Comparison of ENCODE assay signal across 8 cellular contexts in genomic region chr10:21494221-21495001, GRCh38. TPM values are rescaled to one million over a fixed set of nuclear protein-coding genes. Genes with fewer than 3 reads are reported as not detected.
A peak's percentile ranks its signal among the peaks of the same experiment; 100 is the strongest.
DNase-seq lines count a peak whose midpoint lies in the region; FAIRE-seq and TF ChIP-seq lines count a peak whose summit lies in the region.

No MANE protein-coding gene starts in this region.

- TF ChIP-seq CTCF in Peyer's patch (IDR thresholded peaks at IDR 0.05) (no peak), H1 (IDR thresholded peaks at IDR 0.05; ENCODE audit: control extremely low read depth in 1 of 3, insufficient read depth in 1 of 3, low read depth in 1 of 3, low read length in 3 of 3) (no peak), uterus (IDR thresholded peaks at IDR 0.05) (no peak)

- peaks cover 0 to 31% of the 10 kb centered on the region in 2 experiments; a peak in 2 of 4 replicates for H3K79me2 ChIP-seq in H1 (ENCODE audit: control insufficient read depth in 1 of 2, insufficient read depth in 2 of 2, low read length in 2 of 2)

- H2BK20ac ChIP-seq in H1 (ENCODE audit: low read length): no peak overlapping the region

- no peak overlapping the region for H2AFZ ChIP-seq in H1 (ENCODE audit: low read length)

- H3K9ac ChIP-seq in H1 (replicated peaks in 1 of 4; ENCODE audit: extremely low read depth in 1 of 4, low read depth in 3 of 4, low read length in 3 of 4) (peak overlapping the region in 3 of 4 experiments; percentile 20 to 56 (median 45); a peak in 4 of 7 replicates), mucosa of rectum (ENCODE audit: low read depth in 1 of 2, low read length in 2 of 2) (peak overlapping the region; percentile 26 to 45)

- H3K14ac ChIP-seq in H1 (ENCODE audit: insufficient read length): no peak overlapping the region

- H3K36me3 ChIP-seq in Peyer's patch (no peaks in the 10 kb centered on the region), H1 (ENCODE audit: control insufficient read depth in 2 of 4, insufficient read depth in 4 of 4, low read length in 3 of 4) (no peaks in the 10 kb centered on the region), mucosa of rectum (ENCODE audit: control insufficient read depth in 2 of 2, insufficient read depth in 2 of 2, low read length in 2 of 2) (no peaks in the 10 kb centered on the region), uterus (no peaks in the 10 kb centered on the region)

- no peak for FAIRE-seq in H1 (lab: Jason Lieb, UNC)

- TF ChIP-seq RAD21 in H1 (IDR thresholded peaks at IDR 0.05 in 1 of 2, conservative IDR thresholded peaks at IDR 0.05 in 1 of 2; ENCODE audit: low read depth in 2 of 2, low read length in 2 of 2): peak; percentile 34 to 44; a peak in 2 of 4 replicates

- CTCF ChIA-PET in H1 (lab: Charles Lee; ENCODE audit: partially characterized antibody): interaction anchor here (0.7 to 4.9 kb wide), 19 partner anchors 12 to 253 kb away, joined by 3 to 39 read pairs (median 4); no protein-coding TSS in a partner anchor

- H2BK12ac ChIP-seq in H1 (ENCODE audit: low read depth, low read length): peak overlapping the region; percentile 82; the same call in 1 of the 2 replicates

- H3K79me1 ChIP-seq in H1 (ENCODE audit: low read depth, low read length): no peaks in the 10 kb centered on the region

- in situ Hi-C loops in G401 (cut with HindIII; ENCODE audit: low sequenced_read_pairs): no loop called here

- peak overlapping the region; percentile 97 for H3K18ac ChIP-seq in H1 (ENCODE audit: extremely low read depth, low read length)

- H3K27me3 ChIP-seq in Peyer's patch (peaks cover 0 to 8% of the 10 kb centered on the region in 2 donors), H1 (replicated peaks in 1 of 4; ENCODE audit: control insufficient read depth in 3 of 4, extremely low read depth in 1 of 4, insufficient read depth in 3 of 4, low read length in 3 of 4) (peaks cover 5 to 16% (median 10%) of the 10 kb centered on the region in 4 experiments; a peak in 6 of 7 replicates), mucosa of rectum (ENCODE audit: control insufficient read depth in 2 of 2, insufficient read depth in 2 of 2, low read length in 2 of 2) (peaks cover 31 to 35% of the 10 kb centered on the region in 2 donors), uterus (no peaks in the 10 kb centered on the region)

- H3K56ac ChIP-seq in H1 (replicated peaks; ENCODE audit: insufficient read length, low read depth, low read length): no peak overlapping the region

- no peak overlapping the region for H2AK5ac ChIP-seq in H1 (ENCODE audit: low read depth, low read length)

- no peak overlapping the region for H3K23ac ChIP-seq in H1 (ENCODE audit: insufficient read length)

- DNase-seq in NCI-H2227 (lab: John Stamatoyannopoulos, UW; ENCODE audit: unreplicated experiment): peak; percentile 35
- DNase-seq in NCI-H2227 treated with DMSO at 0.1 percent for 48 hours (lab: John Stamatoyannopoulos, UW): no peak
- no peak for DNase-seq in Peyer's patch
- peak in 1 of 2 experiments; percentile 79 for DNase-seq in H1 (ENCODE audit: low read depth in 1 of 2, low spot score in 2 of 2)
- no peak for DNase-seq in uterus
- no peak for DNase-seq in G401 (ENCODE audit: low spot score)
- no peak for DNase-seq in SHP77 treated with DMSO at 0.1 percent for 48 hours (lab: John Stamatoyannopoulos, UW)

- H3K4me3 ChIP-seq in Peyer's patch: peak overlapping the region; percentile 41 to 73 (median 68)
- peak overlapping the region; percentile 48 to 88 (median 70) for H3K4me3 ChIP-seq in H1 (ENCODE audit: extremely low read depth in 1 of 4, insufficient read depth in 2 of 4, low read depth in 3 of 4, low read length in 4 of 4)
- H3K4me3 ChIP-seq in mucosa of rectum (ENCODE audit: low read length in 2 of 2): peak overlapping the region; percentile 71 to 77
- H3K4me3 ChIP-seq in uterus: peak overlapping the region; percentile 46 to 68

- H4K20me1 ChIP-seq in H1 (replicated peaks in 1 of 2; ENCODE audit: control insufficient read depth in 1 of 2, insufficient read depth in 2 of 2, low read length in 2 of 2): no peaks in the 10 kb centered on the region

- peak overlapping the region; percentile 67 for H4K5ac ChIP-seq in H1 (ENCODE audit: insufficient read length, low read depth, low read length)

- H3K4ac ChIP-seq in H1 (replicated peaks; ENCODE audit: insufficient read length, low read depth, low read length): peak overlapping the region; percentile 7

- peak overlapping the region; percentile 90 for H4K8ac ChIP-seq in H1 (ENCODE audit: extremely low read depth, insufficient read depth, low read length)

- H2BK5ac ChIP-seq in H1 (ENCODE audit: low read depth, low read length): no peak overlapping the region; the same call in 1 of the 2 replicates

- H4K91ac ChIP-seq in H1 (replicated peaks; ENCODE audit: insufficient read length, low read length): peak overlapping the region; percentile 3

- H3K4me1 ChIP-seq in Peyer's patch (peaks cover 0 to 34% (median 21%) of the 10 kb centered on the region in 4 donors), H1 (replicated peaks in 1 of 4; ENCODE audit: control insufficient read depth in 3 of 4, insufficient read depth in 4 of 4, low read length in 3 of 4) (peaks cover 0 to 20% (median 7%) of the 10 kb centered on the region in 4 experiments; a peak in 6 of 7 replicates), mucosa of rectum (ENCODE audit: control insufficient read depth in 2 of 2, insufficient read depth in 2 of 2, low read length in 2 of 2) (peaks cover 22 to 23% of the 10 kb centered on the region in 2 donors), uterus (peaks cover 0 to 8% of the 10 kb centered on the region in 2 donors)

- TF ChIP-seq EP300 in H1 (IDR thresholded peaks at IDR 0.05; ENCODE audit: borderline replicate concordance in 1 of 2, low read depth in 2 of 2, low read length in 2 of 2): no peak

- TF ChIP-seq POLR2A in Peyer's patch (IDR thresholded peaks at IDR 0.05): no peak
- TF ChIP-seq POLR2A in H1 (IDR thresholded peaks at IDR 0.05; ENCODE audit: control extremely low read depth in 1 of 2, low read depth in 2 of 2, low read length in 2 of 2): 0 out of 3 replicates have a peak, but pooled peaks of 1 of the 2 experiments have one; percentile 0
- TF ChIP-seq POLR2A in uterus (IDR thresholded peaks at IDR 0.05): no peak

- POLR2A ChIA-PET in H1 (lab: Charles Lee; ENCODE audit: partially characterized antibody): interaction anchor here (0.6 to 12.9 kb wide), 10 partner anchors 12 to 481 kb away, joined by 3 to 322 read pairs (median 4); partner anchors contain the start of gene SKIDA1

- H3K4me2 ChIP-seq in H1 (ENCODE audit: insufficient read depth in 1 of 2, low read depth in 2 of 2, low read length in 2 of 2): peak overlapping the region; percentile 90 to 92

- H3K27ac ChIP-seq in Peyer's patch (peak overlapping the region in 3 of 4 donors; percentile 12 to 57 (median 17)), H1 (ENCODE audit: low read depth, low read length) (no peak overlapping the region), mucosa of rectum (ENCODE audit: low read depth in 2 of 2, low read length in 2 of 2) (no peak overlapping the region), uterus (peak overlapping the region; percentile 54 to 72)

- no peak overlapping the region; the same call in 1 of the 2 replicates for H2BK15ac ChIP-seq in H1 (ENCODE audit: low read length)

- H2BK120ac ChIP-seq in H1 (replicated peaks; ENCODE audit: low read depth, low read length): no peak overlapping the region

- peaks cover 26% of the 10 kb centered on the region; the same call in 1 of the 2 replicates for H3K23me2 ChIP-seq in H1 (ENCODE audit: low read depth, low read length)

- 14% methylated on average over 59 of the region's 66 CpGs; no CpG with 5 or more reads in 1 of the 2 experiments for WGBS in H1 (ENCODE audit: extremely low coverage in 1 of 2, insufficient coverage in 1 of 2, insufficient read length in 1 of 2, insufficient replicate concordance in 2 of 2, low coverage in 1 of 2, low lambda C conversion rate in 2 of 2, missing lambda C conversion rate in 1 of 2), 2 experiments

- H3K9me3 ChIP-seq in Peyer's patch (no peaks in the 10 kb centered on the region), H1 (ENCODE audit: insufficient read depth in 2 of 2, low read depth in 1 of 2, low read length in 1 of 2) (no peaks in the 10 kb centered on the region), mucosa of rectum (ENCODE audit: control insufficient read depth in 2 of 2, low read length in 2 of 2) (no peaks in the 10 kb centered on the region), uterus (no peaks in the 10 kb centered on the region)

- intact Hi-C loops in uterus (cut with DNase I; ENCODE audit: low total_unique reads): loop anchor here (10.0 kb wide), 1 partner anchor 830 kb away; the partner anchor contains the start of gene BMI1

TF ChIP-seq in H1, 55 proteins besides CTCF, POLR2A, EP300 and RAD21 (continues in another document):
- TF ChIP-seq SIN3A (conservative IDR thresholded peaks at IDR 0.05 in 1 of 2, IDR thresholded peaks at IDR 0.05 in 1 of 2; ENCODE audit: low read depth in 1 of 2, low read length in 2 of 2) (no peak), CTBP2 (IDR thresholded peaks at IDR 0.05; ENCODE audit: borderline replicate concordance, insufficient read depth, insufficient read length, low read length) (no peak)

RNA-seq across cellular contexts. Expression of gene SKIDA1, which starts 31.1 kb away (rescaled TPM):
- total RNA-seq in Peyer's patch (under 1 TPM in 1 of 4 donors, not detected in 3; 0.27 TPM), uterus (1 to 10 TPM in 2 of 4 donors, under 1 TPM in 1, not detected in 1; 0.26 to 4.9 (median 1.6) TPM)
- total RNA-seq in H1 (2021; fragmentation: NEBNext Ultra II Directional; extraction: Animal tissue kit (Norgen Biotek cat#: 25700)): 8.0 and 8.2 TPM in 2 replicates
- polyA plus RNA-seq in H1 (2011; rRNA removed): 1.5 and 2.2 TPM in 2 replicates
- polyA plus RNA-seq in H1 (2011; cell fraction: cytosol; rRNA removed): 2.5 TPM
- 2.5 TPM for polyA plus RNA-seq in H1 (2011; cell fraction: nucleus; rRNA removed)
- polyA plus RNA-seq in H1 (2012, experiment 1 of 2): 4.3 to 6.0 TPM (median 4.5 TPM) in 4 replicates
- 1.7 TPM for polyA plus RNA-seq in H1 (2012, experiment 2 of 2)
- polyA plus RNA-seq in H1 (2013, experiment 1 of 2): 2.1 TPM
- polyA plus RNA-seq in H1 (2013, experiment 2 of 2): 1.8 TPM
- 3.4 and 4.2 TPM in 2 replicates for polyA minus RNA-seq in H1 (2011; rRNA and poly(A)+ RNA removed)
- 5.3 TPM for polyA minus RNA-seq in H1 (2011; cell fraction: cytosol; rRNA and poly(A)+ RNA removed)
- 4.9 TPM for polyA minus RNA-seq in H1 (2011; cell fraction: nucleus; rRNA and poly(A)+ RNA removed)
- 22.3 and 22.8 TPM in 2 replicates for total RNA-seq in G401 (2014; rRNA removed; shearing (Covaris generic))

RNA-seq across cellular contexts. Expression of gene MLLT10, which starts 39.6 kb away (rescaled TPM):
- total RNA-seq in Peyer's patch: 10 to 100 TPM; 25.2 to 65.2 (median 40.1) TPM
- total RNA-seq in H1 (2021; fragmentation: NEBNext Ultra II Directional; extraction: Animal tissue kit (Norgen Biotek cat#: 25700)): 53.1 and 56.9 TPM in 2 replicates
- 36.1 and 62.1 TPM in 2 replicates for polyA plus RNA-seq in H1 (2011; rRNA removed)
- polyA plus RNA-seq in H1 (2011; cell fraction: cytosol; rRNA removed): 51.8 TPM
- polyA plus RNA-seq in H1 (2011; cell fraction: nucleus; rRNA removed): 65.3 TPM
- polyA plus RNA-seq in H1 (2012, experiment 1 of 2): 34.7 to 47.4 TPM (median 38.7 TPM) in 4 replicates
- polyA plus RNA-seq in H1 (2012, experiment 2 of 2): 7.2 TPM
- polyA plus RNA-seq in H1 (2013, experiment 1 of 2): 28.1 TPM
- polyA plus RNA-seq in H1 (2013, experiment 2 of 2): 31.0 TPM
- 123 and 154 TPM in 2 replicates for polyA minus RNA-seq in H1 (2011; rRNA and poly(A)+ RNA removed)
- 34.3 TPM for polyA minus RNA-seq in H1 (2011; cell fraction: cytosol; rRNA and poly(A)+ RNA removed)
- 116 TPM for polyA minus RNA-seq in H1 (2011; cell fraction: nucleus; rRNA and poly(A)+ RNA removed)
- total RNA-seq in uterus: 10 to 100 TPM; 34.1 to 71.2 (median 59.8) TPM
- 19.6 and 30.8 TPM in 2 replicates for total RNA-seq in G401 (2014; rRNA removed; shearing (Covaris generic))

Comparison
In these comparisons a context has a peak if more than half of its experiments do, and no peak if none do; other contexts are left out.
1. H3K27ac ChIP-seq: peak in Peyer's patch (3 of 4) and uterus (2 of 2); none in H1 (single experiment) and mucosa of rectum (0 of 2).
2. Peak in every context shown above with its lines, with median percentiles within 50 percentile points of each other: H3K4me3 ChIP-seq.